ENCODE assay signal across 8 cellular contexts in genomic region chr21:36966846-36967657, GRCh38. TPM values are rescaled to one million over a fixed set of nuclear protein-coding genes. Genes with fewer than 3 reads are reported as not detected.
A peak's percentile ranks its signal among the peaks of the same experiment; 100 is the strongest.
DNase-seq lines count a peak whose midpoint lies in the region; ATAC-seq and TF ChIP-seq lines count a peak whose summit lies in the region.

No MANE protein-coding gene starts in this region.

- intact Hi-C loops in A673 (cut with micrococcal nuclease; ENCODE audit: unreplicated experiment): no loop called here

- H3K4me1 ChIP-seq in A673 (ENCODE audit: insufficient read depth, low read length, poor library complexity, severe bottlenecking) (peaks cover 10% of the 10 kb centered on the region), right atrium auricular region (peaks cover 0 to 7% of the 10 kb centered on the region in 2 donors)

- H3K27me3 ChIP-seq in A673 (replicated peaks; ENCODE audit: insufficient read depth, low read depth, low read length, poor library complexity) (no peaks in the 10 kb centered on the region), WERI-Rb-1 (ENCODE audit: insufficient read depth, low read depth, severe bottlenecking) (no peaks in the 10 kb centered on the region), right atrium auricular region (no peaks in the 10 kb centered on the region)

- DNase-seq in A673 (ENCODE audit: low spot score) (peak; percentile 86), WERI-Rb-1 (peak; percentile 61), right atrium auricular region (ENCODE audit: low spot score) (no peak), skeletal muscle cell (ENCODE audit: low read depth) (no peak)
- DNase-seq in stimulated activated CD8-positive, alpha-beta memory T cell treated with anti-CD3 and anti-CD28 coated beads, Interleukin-4, amount 100 ng/mL, for 48 hours: no peak

- TF ChIP-seq CTCF in A673 (conservative IDR thresholded peaks at IDR 0.05; ENCODE audit: low read depth, low read length) (no peak), WERI-Rb-1 (IDR thresholded peaks at IDR 0.05; ENCODE audit: low read depth, low read length) (no peak), right atrium auricular region (IDR thresholded peaks at IDR 0.05) (no peak)

- POLR2A ChIA-PET in A673 (lab: Charles Lee; ENCODE audit: low non-redundant PET): interaction anchor here (0.6 kb wide), 1 partner anchor 20 kb away, joined by 3 read pairs; no protein-coding TSS in a partner anchor

- H3K9me3 ChIP-seq in A673 (ENCODE audit: low read depth, low read length, poor library complexity, severe bottlenecking): no peaks in the 10 kb centered on the region
- H3K9me3 ChIP-seq in WERI-Rb-1 (ENCODE audit: severe bottlenecking): no peaks in the 10 kb centered on the region
- H3K9me3 ChIP-seq in right atrium auricular region: no peaks in the 10 kb centered on the region

- H3K36me3 ChIP-seq in A673 (ENCODE audit: insufficient read depth, low read length, poor library complexity, severe bottlenecking): no peaks in the 10 kb centered on the region
- H3K36me3 ChIP-seq in WERI-Rb-1: peaks cover 12% of the 10 kb centered on the region
- no peaks in the 10 kb centered on the region for H3K36me3 ChIP-seq in right atrium auricular region

- CTCF ChIA-PET in A673 (lab: Charles Lee): interaction anchor here (0.6 to 1.3 kb wide), 3 partner anchors 10 to 38 kb away, joined by 3 to 6 read pairs (median 5); no protein-coding TSS in a partner anchor

- peak; percentile 15 for ATAC-seq in GM18867 (IDR thresholded peaks at IDR 0.05; ENCODE audit: unreplicated experiment)
- peak; percentile 29 for ATAC-seq in HG03432 (IDR thresholded peaks at IDR 0.05; ENCODE audit: unreplicated experiment)
- no peak for ATAC-seq in GM21381 (IDR thresholded peaks at IDR 0.05; ENCODE audit: unreplicated experiment)

- H3K4me3 ChIP-seq in A673 (ENCODE audit: low read depth, low read length, poor library complexity, severe bottlenecking) (peak overlapping the region; percentile 65), WERI-Rb-1 (ENCODE audit: low read depth, low read length) (peak overlapping the region; percentile 51), right atrium auricular region (peak overlapping the region; percentile 70 to 78), skeletal muscle cell (ENCODE audit: low read depth, low read length) (peak overlapping the region; percentile 65)

- no TSS peak for BruUV-seq in A673 (replicated peaks; lab: Mats Ljungman, UMichigan)

- H3K27ac ChIP-seq in A673 (ENCODE audit: low read depth, low read length, poor library complexity, severe bottlenecking) (peak overlapping the region; percentile 67), WERI-Rb-1 (peak overlapping the region; percentile 50), right atrium auricular region (peak overlapping the region; percentile 79 to 88)

RNA-seq across cellular contexts. Expression of gene HLCS, which starts 0.6 kb away (rescaled TPM):
- total RNA-seq in A673 (2021) (15.3 and 21.1 TPM in 2 replicates), right atrium auricular region (10 to 100 TPM in 1 of 2 donors, 1 to 10 TPM in 1; 6.9 to 10.0 TPM)

RNA-seq across cellular contexts. Expression of gene RIPPLY3, which starts 39.5 kb away (rescaled TPM):
- total RNA-seq in A673 (2021): 5.0 and 6.2 TPM in 2 replicates
- not detected for total RNA-seq in right atrium auricular region

Comparison
In these comparisons a context has a peak if more than half of its experiments do, and no peak if none do; other contexts are left out.
1. DNase-seq: peak in A673 (single experiment) and WERI-Rb-1 (single experiment); none in right atrium auricular region (single experiment), skeletal muscle cell (single experiment) and stimulated activated CD8-positive, alpha-beta memory T cell treated with anti-CD3 and anti-CD28 coated beads, Interleukin-4, amount 100 ng/mL, for 48 hours (single experiment).
2. Peak in every context shown above with its lines, with median percentiles within 50 percentile points of each other: H3K27ac ChIP-seq and H3K4me3 ChIP-seq.